In the genomic region with DNA sequence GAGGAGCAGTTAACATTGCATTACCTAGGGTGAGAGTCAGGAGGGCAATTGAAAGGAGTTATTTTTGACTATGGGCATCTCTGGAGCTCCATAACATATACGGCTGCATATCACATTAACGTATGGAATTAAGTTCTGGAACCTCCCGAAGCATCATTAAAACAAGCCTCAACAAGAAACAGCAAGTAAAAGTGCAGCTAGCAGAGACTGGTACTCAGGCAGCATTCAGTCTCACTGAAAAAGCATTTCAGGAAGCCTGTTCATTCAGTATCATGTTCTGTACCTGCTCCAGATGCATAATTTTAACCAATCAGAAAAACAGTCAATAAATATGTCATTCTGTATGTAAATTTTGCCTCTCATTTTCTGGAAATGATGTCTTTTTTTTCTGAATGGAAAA, we compare ENCODE assay signal across 25 cellular contexts.
"Had no signal": no experiment of that assay in that cellular context is flagged by ENCODE, and none has a peak within 500 bp of the region (broad histone marks: within the 10 kb centered on the region; RNA-seq: fewer than 3 reads in every experiment).

No MANE protein-coding gene starts in this region.

- DNase-seq: activated CD4-positive, alpha-beta memory T cell treated with anti-CD3 and anti-CD28 coated beads for 36 hours; activated CD4-positive, alpha-beta T cell treated with anti-CD3 and anti-CD28 coated beads for 36 hours; activated CD4-positive, alpha-beta T cell treated with anti-CD3 and anti-CD28 coated beads, Interleukin-2, amount 10 ng/mL, durations not matched to agents 24 days and 14 days; activated CD4-positive, CD25-positive, alpha-beta regulatory T cell; activated CD4-positive, CD25-positive, alpha-beta regulatory T cell treated with anti-CD3 and anti-CD28 coated beads, Interleukin-2, amount 50 U/mL, for 72 hours; activated CD8-positive, alpha-beta memory T cell treated with anti-CD3 and anti-CD28 coated beads, Interleukin-2, amount 10 ng/mL, durations not matched to agents 7 days and 5 days; activated CD8-positive, alpha-beta memory T cell treated with anti-CD3 and anti-CD28 coated beads, Interleukin-2, amount 50 U/mL, for 4 hours; activated CD8-positive, alpha-beta T cell treated with anti-CD3 and anti-CD28 coated beads, Interleukin-2, amount 10 ng/mL, durations not matched to agents 7 days and 5 days; activated effector memory CD4-positive, alpha-beta T cell treated with anti-CD3 and anti-CD28 coated beads, Interleukin-2, amount 50 U/mL, for 16 hours; activated naive CD4-positive, alpha-beta T cell treated with anti-CD3 and anti-CD28 coated beads for 36 hours; activated naive CD8-positive, alpha-beta T cell treated with anti-CD3 and anti-CD28 coated beads for 36 hours; activated naive CD8-positive, alpha-beta T cell treated with anti-CD3 and anti-CD28 coated beads, Interleukin-2, amount 50 U/mL, for 24 hours; activated T-cell treated with anti-CD3 and anti-CD28 coated beads, Interleukin-2, amount 50 U/mL, for 1 hour; activated T-cell treated with anti-CD3 and anti-CD28 coated beads, Interleukin-2, amount 50 U/mL, for 48 hours; adrenal gland; amygdala; aorta; body of pancreas; dorsolateral prefrontal cortex; effector memory CD4-positive, alpha-beta T cell; endodermal cell; esophagus squamous epithelium; head of caudate nucleus; T-helper 2 cell had no signal

- H3K27me3 ChIP-seq: adrenal gland, body of pancreas, dorsolateral prefrontal cortex, esophagus squamous epithelium had no signal

- H3K4me1 ChIP-seq: adrenal gland, body of pancreas, esophagus squamous epithelium had no signal

- H3K4me3 ChIP-seq: adrenal gland, body of pancreas, coronary artery, dorsolateral prefrontal cortex, esophagus squamous epithelium had no signal

- H3K27ac ChIP-seq: adrenal gland, body of pancreas, coronary artery, dorsolateral prefrontal cortex, esophagus squamous epithelium had no signal

- H3K36me3 ChIP-seq: adrenal gland, esophagus squamous epithelium had no signal

- H3K9me3 ChIP-seq: adrenal gland, body of pancreas, esophagus squamous epithelium had no signal
